24 cellular contexts compared by ENCODE assay signal in genomic region chr12:62846506-62846905, GRCh38.
DNase-seq lines count a peak whose midpoint lies in the region; ATAC-seq and TF ChIP-seq lines count a peak whose summit lies in the region.
"Had no signal": no experiment of that assay in that cellular context is flagged by ENCODE, and none has a peak within 500 bp of the region (broad histone marks: within the 10 kb centered on the region; RNA-seq: fewer than 3 reads in every experiment).

No MANE protein-coding gene starts in this region.

- H3K27ac Mint-ChIP-seq in HFFc6 (peak overlapping the region; percentile 1; the same call in 1 of the 2 replicates), type B pancreatic cell (no peak overlapping the region)
- H3K27ac Mint-ChIP-seq: activated CD4-positive, alpha-beta T cell treated with anti-CD3 and anti-CD28 coated beads for 36 hours; activated CD8-positive, alpha-beta memory T cell treated with anti-CD3 and anti-CD28 coated beads, Interleukin-2, amount 10 ng/mL, durations not matched to agents 7 days and 5 days; activated naive CD8-positive, alpha-beta T cell treated with anti-CD3 and anti-CD28 coated beads, Interleukin-2, amount 10 ng/mL, durations not matched to agents 7 days and 5 days; activated T-helper 17 cell treated with anti-CD3 and anti-CD28 coated beads, Interleukin-2, amount 50 U/mL, for 72 hours; naive thymus-derived CD4-positive, alpha-beta T cell; stimulated activated naive B cell treated with anti-CD40 and anti-IgM and Interleukin-4, amounts not matched to agents 10 μg/mL and 1 μg/mL and 100 μg/mL, for 72 hours had no signal

- H3K4me3 Mint-ChIP-seq in HFFc6 (0 out of 2 replicates have a peak overlapping the region, but pooled peaks have one; percentile 1), type B pancreatic cell (no peak overlapping the region)
- H3K4me3 Mint-ChIP-seq: activated CD4-positive, alpha-beta T cell treated with anti-CD3 and anti-CD28 coated beads for 36 hours; activated CD8-positive, alpha-beta memory T cell treated with anti-CD3 and anti-CD28 coated beads, Interleukin-2, amount 10 ng/mL, durations not matched to agents 7 days and 5 days; activated naive CD8-positive, alpha-beta T cell treated with anti-CD3 and anti-CD28 coated beads, Interleukin-2, amount 10 ng/mL, durations not matched to agents 7 days and 5 days; activated T-helper 17 cell treated with anti-CD3 and anti-CD28 coated beads, Interleukin-2, amount 50 U/mL, for 72 hours; naive thymus-derived CD4-positive, alpha-beta T cell; stimulated activated naive B cell treated with anti-CD40 and anti-IgM and Interleukin-4, amounts not matched to agents 10 μg/mL and 1 μg/mL and 100 μg/mL, for 72 hours had no signal

- no peaks in the 10 kb centered on the region for H3K9me3 Mint-ChIP-seq in HFFc6
- peaks cover 4% of the 10 kb centered on the region for H3K9me3 Mint-ChIP-seq in type B pancreatic cell
- H3K9me3 Mint-ChIP-seq: activated naive CD8-positive, alpha-beta T cell treated with anti-CD3 and anti-CD28 coated beads, Interleukin-2, amount 10 ng/mL, durations not matched to agents 7 days and 5 days; activated T-helper 17 cell treated with anti-CD3 and anti-CD28 coated beads, Interleukin-2, amount 50 U/mL, for 72 hours; stimulated activated naive B cell treated with anti-CD40 and anti-IgM and Interleukin-4, amounts not matched to agents 10 μg/mL and 1 μg/mL and 100 μg/mL, for 72 hours had no signal

- in situ Hi-C loops in astrocyte of the cerebellum (cut with HindIII; ENCODE audit: low sequenced_read_pairs): no loop called here

- ATAC-seq in GM18498 (IDR thresholded peaks at IDR 0.05; ENCODE audit: unreplicated experiment): no peak
- ATAC-seq: activated CD4-positive, alpha-beta T cell treated with anti-CD3 and anti-CD28 coated beads for 36 hours; activated CD8-positive, alpha-beta memory T cell treated with anti-CD3 and anti-CD28 coated beads, Interleukin-2, amount 10 ng/mL, durations not matched to agents 7 days and 5 days; activated T-helper 17 cell treated with anti-CD3 and anti-CD28 coated beads, Interleukin-2, amount 50 U/mL, for 72 hours; naive thymus-derived CD4-positive, alpha-beta T cell; stimulated activated naive B cell treated with anti-CD40 and anti-IgM and Interleukin-4, amounts not matched to agents 10 μg/mL and 1 μg/mL and 100 μg/mL, for 72 hours had no signal

- H3K36me3 Mint-ChIP-seq in HFFc6 (ENCODE audit: low read depth): no peaks in the 10 kb centered on the region; the same call in 1 of the 2 replicates
- H3K36me3 Mint-ChIP-seq in type B pancreatic cell: peaks cover 9% of the 10 kb centered on the region
- H3K36me3 Mint-ChIP-seq: activated CD8-positive, alpha-beta memory T cell treated with anti-CD3 and anti-CD28 coated beads, Interleukin-2, amount 10 ng/mL, durations not matched to agents 7 days and 5 days; activated naive CD8-positive, alpha-beta T cell treated with anti-CD3 and anti-CD28 coated beads, Interleukin-2, amount 10 ng/mL, durations not matched to agents 7 days and 5 days; naive thymus-derived CD4-positive, alpha-beta T cell; stimulated activated naive B cell treated with anti-CD40 and anti-IgM and Interleukin-4, amounts not matched to agents 10 μg/mL and 1 μg/mL and 100 μg/mL, for 72 hours had no signal

- DNase-seq in AG08395 (ENCODE audit: low spot score) (peak; percentile 10), HFFc6 (peak; percentile 23), astrocyte of the cerebellum (ENCODE audit: low read depth) (peak; percentile 8), kidney glomerular epithelial cell (lab: John Stamatoyannopoulos, UW) (peak; percentile 51), NCI-H446 treated with DMSO at 0.1 percent for 48 hours (lab: John Stamatoyannopoulos, UW) (no peak), type B pancreatic cell (ENCODE audit: extremely low spot score, unreplicated experiment) (no peak)
- DNase-seq in activated CD4-positive, CD25-positive, alpha-beta regulatory T cell treated with anti-CD3 and anti-CD28 coated beads, Interleukin-2, amount 50 U/mL, for 72 hours: no peak
- DNase-seq: activated CD4-positive, alpha-beta T cell treated with anti-CD3 and anti-CD28 coated beads for 36 hours; activated CD8-positive, alpha-beta memory T cell treated with anti-CD3 and anti-CD28 coated beads, Interleukin-2, amount 10 ng/mL, durations not matched to agents 7 days and 5 days; activated naive CD8-positive, alpha-beta T cell treated with anti-CD3 and anti-CD28 coated beads, Interleukin-2, amount 10 ng/mL, durations not matched to agents 7 days and 5 days; cortex of kidney; DMS153; H7; hippocampal formation; Kasumi-1; mammary epithelial cell; naive thymus-derived CD4-positive, alpha-beta T cell; NCI-H510A; stimulated activated CD4-positive, alpha-beta T cell treated with anti-CD3 and anti-CD28 coated beads, Interleukin-1b, Interleukin-23, amount 100 ng/mL, for 48 hours; stimulated activated naive B cell treated with anti-CD40 and anti-IgM and Interleukin-4, amounts not matched to agents 10 μg/mL and 1 μg/mL and 100 μg/mL, for 72 hours; testis had no signal

- no peak overlapping the region for H3K4me3 ChIP-seq in astrocyte of the cerebellum (ENCODE audit: low read depth, low read length)
- H3K4me3 ChIP-seq: breast epithelium, testis had no signal

- TF ChIP-seq CTCF in HFFc6 (IDR thresholded peaks at IDR 0.05): no peak
- TF ChIP-seq CTCF in astrocyte of the cerebellum (IDR thresholded peaks at IDR 0.05; ENCODE audit: low read depth, low read length, missing control alignments): no peak
- TF ChIP-seq CTCF in type B pancreatic cell (conservative IDR thresholded peaks at IDR 0.05): no peak

- H3K4me1 Mint-ChIP-seq in HFFc6 (ENCODE audit: low read depth) (peaks cover 46% of the 10 kb centered on the region), type B pancreatic cell (ENCODE audit: unreplicated experiment) (peaks cover 27% of the 10 kb centered on the region)
- H3K4me1 Mint-ChIP-seq: activated CD8-positive, alpha-beta memory T cell treated with anti-CD3 and anti-CD28 coated beads, Interleukin-2, amount 10 ng/mL, durations not matched to agents 7 days and 5 days; activated naive CD8-positive, alpha-beta T cell treated with anti-CD3 and anti-CD28 coated beads, Interleukin-2, amount 10 ng/mL, durations not matched to agents 7 days and 5 days; activated T-helper 17 cell treated with anti-CD3 and anti-CD28 coated beads, Interleukin-2, amount 50 U/mL, for 72 hours had no signal

- H3K27me3 Mint-ChIP-seq in HFFc6 (ENCODE audit: insufficient read depth): peaks cover 2% of the 10 kb centered on the region; the same call in 1 of the 2 replicates
- H3K27me3 Mint-ChIP-seq in type B pancreatic cell: no peaks in the 10 kb centered on the region

Comparison
In these comparisons a context has a peak if more than half of its experiments do, and no peak if none do; other contexts are left out.
1. DNase-seq: peak in AG08395 (single experiment), HFFc6 (single experiment), astrocyte of the cerebellum (single experiment) and kidney glomerular epithelial cell (single experiment); none in NCI-H446 treated with DMSO at 0.1 percent for 48 hours (single experiment), activated CD4-positive, CD25-positive, alpha-beta regulatory T cell treated with anti-CD3 and anti-CD28 coated beads, Interleukin-2, amount 50 U/mL, for 72 hours (single experiment) and type B pancreatic cell (single experiment).